9 cellular contexts compared by ENCODE assay signal in genomic region chr18:56722518-56722917, GRCh38.
"Had no signal": no experiment of that assay in that cellular context is flagged by ENCODE, and none has a peak within 500 bp of the region (broad histone marks: within the 10 kb centered on the region; RNA-seq: fewer than 3 reads in every experiment).

No MANE protein-coding gene starts in this region.

- DNase-seq: GOT3, H7, HFFc6, KG1 had no signal

- H3K27ac ChIP-seq: GM23248 had no signal

- H3K9me3 ChIP-seq: HAP-1 had no signal

- H2AFZ ChIP-seq: GM23248 had no signal

- H3K4me3 ChIP-seq: GM23248, HAP-1, K562 had no signal

- H3K4me1 ChIP-seq: HAP-1 had no signal

- FAIRE-seq: HTR-8/SVneo, K562 had no signal

- H3K36me3 ChIP-seq: HAP-1 had no signal

- ATAC-seq: HCT116, K562 had no signal

- H3K9ac ChIP-seq: GM23248 had no signal
